ENCODE assay signal across 9 cellular contexts in the genomic region with DNA sequence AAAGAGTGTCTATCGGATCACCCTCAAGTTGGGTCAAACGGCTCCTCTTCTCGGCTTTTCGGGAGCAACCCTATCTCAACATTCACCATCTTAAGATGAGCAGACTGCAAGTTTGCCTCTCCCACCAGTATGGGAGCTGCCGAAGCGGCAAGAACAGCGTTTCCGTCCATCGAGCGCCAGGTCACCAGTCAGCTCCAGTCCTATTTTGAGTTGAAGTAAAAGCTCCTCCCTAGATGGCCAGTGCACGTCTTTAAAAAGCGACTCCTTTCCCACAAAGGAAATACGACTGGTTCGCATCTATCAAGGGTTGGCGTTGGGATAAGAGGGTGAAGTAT. TPM values are rescaled to one million over a fixed set of nuclear protein-coding genes. Genes with fewer than 3 reads are reported as not detected.
DNase-seq lines count a peak whose midpoint lies in the region; ATAC-seq lines count a peak whose summit lies in the region.
"Had no signal": no experiment of that assay in that cellular context is flagged by ENCODE, and none has a peak within 500 bp of the region (broad histone marks: within the 10 kb centered on the region; RNA-seq: fewer than 3 reads in every experiment).

No MANE protein-coding gene starts in this region.

- H3K4me3 ChIP-seq in ACC112 (ENCODE audit: low read depth, low read length) (peak overlapping the region; percentile 83), SJSA1 (peak overlapping the region; percentile 68)

- H3K9me3 Mint-ChIP-seq in naive B cell = no peaks in the 10 kb centered on the region

- no peaks in the 10 kb centered on the region for H3K27me3 ChIP-seq in ACC112 (ENCODE audit: insufficient read depth, low read length)
- no peaks in the 10 kb centered on the region for H3K27me3 ChIP-seq in SJSA1 (replicated peaks)

- H3K27me3 Mint-ChIP-seq in naive B cell = peaks cover 3 to 13% (median 6%) of the 10 kb centered on the region in 3 donors

- DNase-seq in SJSA1 (ENCODE audit: low read depth in 1 of 2, low spot score in 2 of 2) (no peak), naive B cell (no peak), NCI-H524 (lab: John Stamatoyannopoulos, UW) (no peak), NCI-H2196 treated with DMSO at 0.1 percent for 48 hours (lab: John Stamatoyannopoulos, UW; ENCODE audit: unreplicated experiment) (no peak)
- DNase-seq in effector CD8-positive, alpha-beta T cell (lab: John Stamatoyannopoulos, UW) = peak; percentile 45

- H3K36me3 ChIP-seq in ACC112 (ENCODE audit: insufficient read depth, low read length) (no peaks in the 10 kb centered on the region), SJSA1 (no peaks in the 10 kb centered on the region)

- H3K27ac Mint-ChIP-seq in naive B cell = peak overlapping the region; percentile 96 to 100 (median 99)

- H3K4me1 ChIP-seq in ACC112 (ENCODE audit: control insufficient read depth, insufficient read depth, low read length, unreplicated experiment) (peaks cover 25% of the 10 kb centered on the region), SJSA1 (replicated peaks) (peaks cover 6% of the 10 kb centered on the region)

- H3K36me3 Mint-ChIP-seq in naive B cell = peaks cover 5 to 7% of the 10 kb centered on the region in 2 donors

- ATAC-seq in GM18858 (IDR thresholded peaks at IDR 0.05; ENCODE audit: unreplicated experiment) (peak; percentile 63), HG02981 (IDR thresholded peaks at IDR 0.05; ENCODE audit: unreplicated experiment) (peak; percentile 75), naive B cell (ENCODE audit: low read depth in 2 of 2) (peak; percentile 59 to 60)

- H3K4me1 Mint-ChIP-seq in naive B cell = peaks cover 27 to 39% (median 38%) of the 10 kb centered on the region in 3 donors

- peaks cover 57% of the 10 kb centered on the region for H3K79me2 ChIP-seq in ACC112 (ENCODE audit: control insufficient read depth, insufficient read depth, low read length, unreplicated experiment)

- peak overlapping the region; percentile 12 for H2AFZ ChIP-seq in ACC112 (ENCODE audit: low read length, unreplicated experiment)

- no peaks in the 10 kb centered on the region for H3K9me3 ChIP-seq in SJSA1 (replicated peaks)

- peak overlapping the region; percentile 91 for H3K27ac ChIP-seq in ACC112 (ENCODE audit: low read depth, low read length)
- peak overlapping the region; percentile 82 for H3K27ac ChIP-seq in SJSA1

- H3K4me3 Mint-ChIP-seq in naive B cell = peak overlapping the region; percentile 93 to 100 (median 100)

RNA-seq across cellular contexts. Expression of a gene that starts 0.4 kb away (rescaled TPM):
- 76.0 and 88.2 TPM in 2 replicates for total RNA-seq in SJSA1 (2014; rRNA removed; shearing (Covaris generic))
- 100 to 1,000 TPM in 5 of 6 donors, 10 to 100 TPM in 1; 87.3 to 188 (median 132) TPM for polyA plus RNA-seq in naive B cell (ENCODE audit: low read depth in 6 of 6)

RNA-seq across cellular contexts. Expression of a gene that starts 37.5 kb away (rescaled TPM):
- total RNA-seq in SJSA1 (2014; rRNA removed; shearing (Covaris generic)) = not detected in 2 replicates
- polyA plus RNA-seq in naive B cell (ENCODE audit: low read depth in 6 of 6) = not detected
- total RNA-seq: HT1080 had no signal
